In the genomic region with DNA sequence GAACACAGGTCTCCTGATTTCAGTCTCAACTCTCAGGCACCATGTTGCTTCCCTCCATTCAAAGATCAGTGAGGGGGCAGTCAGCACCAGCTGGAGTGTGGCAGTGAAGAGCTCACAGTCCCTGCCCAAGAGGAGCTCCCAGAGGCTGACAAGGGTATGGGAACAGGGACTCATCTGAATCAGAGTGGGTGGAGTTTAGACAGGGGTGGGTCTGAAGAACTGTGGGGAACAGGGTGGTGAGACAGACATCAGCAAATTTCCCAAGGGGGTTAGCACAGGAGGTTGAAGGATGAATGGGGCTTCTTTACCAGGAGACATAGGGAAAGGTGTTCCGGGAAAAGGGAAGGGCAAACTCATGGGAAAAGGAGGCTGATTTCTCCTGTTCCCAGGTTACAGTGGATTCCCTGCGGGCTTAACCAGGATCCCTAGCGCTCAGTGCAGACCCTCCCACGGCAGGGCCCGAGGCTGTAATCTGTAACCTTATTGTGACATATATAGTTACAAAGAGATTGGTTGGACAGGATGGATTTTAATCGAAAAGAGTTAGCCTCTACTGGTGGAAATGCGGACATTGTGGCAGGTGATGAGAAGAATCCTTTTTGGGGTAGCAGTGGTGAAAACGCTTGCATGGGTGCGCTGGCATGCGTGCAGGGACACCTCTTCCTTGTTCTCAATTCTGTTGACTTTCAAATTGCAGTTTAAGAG, we compare ENCODE assay signal across 11 cellular contexts.
A peak's percentile ranks its signal among the peaks of the same experiment; 100 is the strongest.
DNase-seq lines count a peak whose midpoint lies in the region; ATAC-seq, FAIRE-seq and TF ChIP-seq lines count a peak whose summit lies in the region.
"Had no signal": no experiment of that assay in that cellular context is flagged by ENCODE, and none has a peak within 500 bp of the region (broad histone marks: within the 10 kb centered on the region; RNA-seq: fewer than 3 reads in every experiment).

No MANE protein-coding gene starts in this region.

- H3K9ac ChIP-seq in K562 (ENCODE audit: insufficient read depth in 1 of 2, low read depth in 2 of 2, low read length in 2 of 2) = no peak overlapping the region; a peak in 1 of 4 replicates

- DNase-seq in DMS114 treated with DMSO at 0.1 percent for 48 hours (lab: John Stamatoyannopoulos, UW; ENCODE audit: unreplicated experiment) (peak; percentile 7), Kasumi-1 (lab: John Stamatoyannopoulos, UW) (peak; percentile 17 to 23), K562 (ENCODE audit: extremely low read depth in 1 of 4, low spot score in 3 of 4) (no peak), myocyte (ENCODE audit: low read depth) (peak; percentile 44), NCI-H1417 treated with DMSO at 0.1 percent for 48 hours (lab: John Stamatoyannopoulos, UW) (no peak), NCI-H1105 treated with DMSO at 0.1 percent for 48 hours (lab: John Stamatoyannopoulos, UW) (no peak)

- CTCF ChIA-PET in K562 (lab: Yijun Ruan, JAX; ENCODE audit: low intra/inter-chr PET ratio) = interaction anchor here (1.3 to 1.4 kb wide), 2 partner anchors 41 to 88 kb away, joined by 7 to 8 read pairs; no protein-coding TSS in a partner anchor

- no peaks in the 10 kb centered on the region for H3K9me1 ChIP-seq in K562 (ENCODE audit: control insufficient read depth, insufficient read depth, low read length)

- no peaks in the 10 kb centered on the region for H3K27me3 ChIP-seq in K562 (ENCODE audit: control insufficient read depth in 2 of 2, insufficient read depth in 2 of 2, low read length in 2 of 2)
- H3K27me3 ChIP-seq: gastroesophageal sphincter had no signal

- no peak for FAIRE-seq in K562 (lab: Jason Lieb, UNC)
- FAIRE-seq: colon, H54 had no signal

- H3K4me2 ChIP-seq in K562 (ENCODE audit: insufficient read depth, low read length) = 0 out of 2 replicates have a peak overlapping the region, but pooled peaks have one; percentile 16

- H4K20me1 ChIP-seq in K562 (replicated peaks; ENCODE audit: control insufficient read depth, insufficient read depth, low read length) = no peaks in the 10 kb centered on the region

- ATAC-seq in K562 = peak; percentile 66
- ATAC-seq in HG03442 (IDR thresholded peaks at IDR 0.05; ENCODE audit: unreplicated experiment) = no peak
- ATAC-seq in HG03025 (IDR thresholded peaks at IDR 0.05; ENCODE audit: low FRiP score, unreplicated experiment) = no peak

- no peaks in the 10 kb centered on the region for H3K9me3 ChIP-seq in K562 (replicated peaks; ENCODE audit: control insufficient read depth, insufficient read depth, low read depth, low read length)
- H3K9me3 ChIP-seq: gastroesophageal sphincter had no signal

- no peak overlapping the region for H3K27ac ChIP-seq in K562 (ENCODE audit: extremely low read depth, low read depth, low read length)
- H3K27ac ChIP-seq: gastroesophageal sphincter had no signal

- no peak for TF ChIP-seq RAD21 in K562 (CRISPR knock-in tag; conservative IDR thresholded peaks at IDR 0.05 in 1 of 2, IDR thresholded peaks at IDR 0.05 in 1 of 2)

- TF ChIP-seq EP300 in K562 (IDR thresholded peaks at IDR 0.05; ENCODE audit: low read length) = no peak

- intact Hi-C loops in K562 (cut with micrococcal nuclease) = loop anchor here (5.0 kb wide), 1 partner anchor 40 kb away; no protein-coding TSS in a partner anchor

- 40% methylated on average over 10 of the region's 10 CpGs for WGBS in K562 (ENCODE audit: insufficient coverage, low coverage, missing lambda C conversion rate)

- no peaks in the 10 kb centered on the region for H3K79me2 ChIP-seq in K562 (ENCODE audit: control insufficient read depth, insufficient read depth, low read length)

- H3K4me3 ChIP-seq in K562 = no peak overlapping the region
- H3K4me3 ChIP-seq: gastroesophageal sphincter had no signal

- TF ChIP-seq CTCF in K562 (IDR thresholded peaks at IDR 0.05 in 2 of 3, conservative IDR thresholded peaks at IDR 0.05 in 1 of 3; ENCODE audit: insufficient read depth in 2 of 3, low read depth in 1 of 3, low read length in 3 of 3) = no peak

- peak overlapping the region; percentile 72 for H2AFZ ChIP-seq in K562 (ENCODE audit: low read depth, low read length)

- in situ Hi-C loops in K562 (cut with MboI) = no loop called here

- TF ChIP-seq POLR2A in K562 (conservative IDR thresholded peaks at IDR 0.05) = no peak

- no peaks in the 10 kb centered on the region for H3K36me3 ChIP-seq in K562 (ENCODE audit: control insufficient read depth, insufficient read depth, low read length)

- H3K4me1 ChIP-seq in K562 (replicated peaks in 1 of 2; ENCODE audit: control insufficient read depth in 2 of 2, insufficient read depth in 2 of 2, low read length in 2 of 2) = peaks cover 0 to 13% of the 10 kb centered on the region in 2 experiments; a peak in 3 of 5 replicates

- no TSS peak for BruUV-seq in K562 (replicated peaks; lab: Mats Ljungman, UMichigan)

- POLR2A ChIA-PET in K562 (lab: Yijun Ruan, JAX) = interaction anchor here (0.6 to 0.7 kb wide), 3 partner anchors 14 to 182 kb away, joined by 3 to 4 read pairs (median 3); no protein-coding TSS in a partner anchor

TF ChIP-seq in K562, 482 proteins besides CTCF, POLR2A, EP300 and RAD21:
- TF ChIP-seq WHSC1 (IDR thresholded peaks at IDR 0.05; ENCODE audit: low read length) (no peak), SPI1 (IDR thresholded peaks at IDR 0.05; ENCODE audit: borderline replicate concordance, low read depth, low read length) (no peak), RBM17 (IDR thresholded peaks at IDR 0.05; ENCODE audit: borderline replicate concordance, low read depth, low read length) (no peak), TAF9B (IDR thresholded peaks at IDR 0.05; ENCODE audit: partially characterized antibody) (no peak), KDM1A (IDR thresholded peaks at IDR 0.05) (no peak), MIER1 (IDR thresholded peaks at IDR 0.05; ENCODE audit: low read depth) (no peak), RBM15 (IDR thresholded peaks at IDR 0.05; ENCODE audit: insufficient read depth, low read length) (no peak)
- TF ChIP-seq, protein P1, sequence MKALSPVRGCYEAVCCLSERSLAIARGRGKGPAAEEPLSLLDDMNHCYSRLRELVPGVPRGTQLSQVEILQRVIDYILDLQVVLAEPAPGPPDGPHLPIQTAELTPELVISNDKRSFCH (CRISPR knock-in tag; IDR thresholded peaks at IDR 0.05) = no peak
- TF ChIP-seq, protein P1 (tag; IDR thresholded peaks at IDR 0.05) = no peak
- TF ChIP-seq, protein P2, sequence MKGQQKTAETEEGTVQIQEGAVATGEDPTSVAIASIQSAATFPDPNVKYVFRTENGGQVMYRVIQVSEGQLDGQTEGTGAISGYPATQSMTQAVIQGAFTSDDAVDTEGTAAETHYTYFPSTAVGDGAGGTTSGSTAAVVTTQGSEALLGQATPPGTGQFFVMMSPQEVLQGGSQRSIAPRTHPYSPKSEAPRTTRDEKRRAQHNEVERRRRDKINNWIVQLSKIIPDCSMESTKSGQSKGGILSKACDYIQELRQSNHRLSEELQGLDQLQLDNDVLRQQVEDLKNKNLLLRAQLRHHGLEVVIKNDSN (CRISPR knock-in tag; IDR thresholded peaks at IDR 0.05) = no peak
- TF ChIP-seq, protein P3, sequence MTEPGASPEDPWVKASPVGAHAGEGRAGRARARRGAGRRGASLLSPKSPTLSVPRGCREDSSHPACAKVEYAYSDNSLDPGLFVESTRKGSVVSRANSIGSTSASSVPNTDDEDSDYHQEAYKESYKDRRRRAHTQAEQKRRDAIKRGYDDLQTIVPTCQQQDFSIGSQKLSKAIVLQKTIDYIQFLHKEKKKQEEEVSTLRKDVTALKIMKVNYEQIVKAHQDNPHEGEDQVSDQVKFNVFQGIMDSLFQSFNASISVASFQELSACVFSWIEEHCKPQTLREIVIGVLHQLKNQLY (CRISPR knock-in tag; conservative IDR thresholded peaks at IDR 0.05) = no peak

Comparison
In these comparisons a context has a peak if more than half of its experiments do, and no peak if none do; other contexts are left out.
1. DNase-seq: peak in DMS114 treated with DMSO at 0.1 percent for 48 hours (single experiment), Kasumi-1 (2 of 2) and myocyte (single experiment); none in K562 (0 of 4), NCI-H1417 treated with DMSO at 0.1 percent for 48 hours (single experiment) and NCI-H1105 treated with DMSO at 0.1 percent for 48 hours (single experiment).